Comparison of ENCODE assay signal across 3 cellular contexts in genomic region chr17:32319548-32319905, GRCh38.
A peak's percentile ranks its signal among the peaks of the same experiment; 100 is the strongest.
TF ChIP-seq lines count a peak whose summit lies in the region.

No MANE protein-coding gene starts in this region.

TF ChIP-seq in A549, 52 proteins besides CTCF, POLR2A, EP300 and RAD21 (continued from another document):
- peak; percentile 54; the same call in 1 of the 2 replicates for TF ChIP-seq CHD4 (IDR thresholded peaks at IDR 0.05; ENCODE audit: borderline replicate concordance)
- no peak for TF ChIP-seq BCL3 (IDR thresholded peaks at IDR 0.05)
- peak; percentile 91 for TF ChIP-seq SMC3 (IDR thresholded peaks at IDR 0.05)
- 0 out of 2 replicates have a peak, but pooled peaks have one; percentile 23 for TF ChIP-seq MAX (IDR thresholded peaks at IDR 0.05)
- peak; percentile 92 for TF ChIP-seq KDM1A (IDR thresholded peaks at IDR 0.05; ENCODE audit: low read depth)
- no peak for TF ChIP-seq POLR2AphosphoS2 (conservative IDR thresholded peaks at IDR 0.05; ENCODE audit: low read length)
- TF ChIP-seq HDAC2 (IDR thresholded peaks at IDR 0.05), result peak; percentile 79; the same call in 1 of the 2 replicates

TF ChIP-seq in PFSK-1, 5 proteins besides CTCF, POLR2A, EP300 and RAD21 (continued from another document):
- no peak for TF ChIP-seq REST (IDR thresholded peaks at IDR 0.05; ENCODE audit: insufficient read depth in 1 of 2, low read depth in 2 of 2, low read length in 2 of 2)

TF ChIP-seq in neural cell, 6 proteins besides CTCF, POLR2A, EP300 and RAD21 (continued from another document):
- TF ChIP-seq REST (IDR thresholded peaks at IDR 0.05; ENCODE audit: borderline replicate concordance) (no peak), SMC3 (conservative IDR thresholded peaks at IDR 0.05; ENCODE audit: poor library complexity) (peak; percentile 67)
TF ChIP-seq in neural cell: peak in this region for 1.
